In the genomic region with DNA sequence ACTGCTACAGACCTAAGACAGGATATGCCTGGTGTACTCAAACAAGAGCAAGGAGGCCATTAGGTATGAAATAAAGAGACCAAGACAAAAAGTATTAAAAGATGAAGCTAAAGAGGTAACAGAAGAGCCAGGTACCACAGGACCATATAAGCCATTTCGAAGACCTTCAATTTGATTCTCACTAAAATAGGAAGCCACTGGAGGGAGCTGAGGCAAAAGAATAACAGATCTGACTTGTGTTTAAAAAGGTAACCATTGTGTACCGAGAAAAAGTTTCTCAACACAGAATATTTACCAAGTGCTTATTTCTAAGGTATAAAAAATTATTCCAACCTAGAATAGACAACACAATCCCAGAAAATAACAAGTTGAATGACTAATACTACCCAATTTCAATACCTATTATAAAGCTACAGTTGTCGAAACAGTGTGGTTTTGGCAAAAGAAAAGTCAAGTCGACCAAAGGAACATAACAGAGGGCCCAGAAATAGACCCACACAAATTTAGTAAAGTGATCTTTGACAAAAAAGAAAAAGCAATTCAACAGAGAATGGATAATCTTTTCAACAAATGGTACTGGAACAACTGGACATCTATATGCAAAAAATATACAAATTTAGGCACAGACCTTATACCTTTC, we compare ENCODE assay signal across 2 cellular contexts.
TF ChIP-seq lines count a peak whose summit lies in the region.

No MANE protein-coding gene starts in this region.

TF ChIP-seq in Ishikawa, 13 proteins besides CTCF, POLR2A, EP300 and RAD21:
- TF ChIP-seq, protein P1, sequence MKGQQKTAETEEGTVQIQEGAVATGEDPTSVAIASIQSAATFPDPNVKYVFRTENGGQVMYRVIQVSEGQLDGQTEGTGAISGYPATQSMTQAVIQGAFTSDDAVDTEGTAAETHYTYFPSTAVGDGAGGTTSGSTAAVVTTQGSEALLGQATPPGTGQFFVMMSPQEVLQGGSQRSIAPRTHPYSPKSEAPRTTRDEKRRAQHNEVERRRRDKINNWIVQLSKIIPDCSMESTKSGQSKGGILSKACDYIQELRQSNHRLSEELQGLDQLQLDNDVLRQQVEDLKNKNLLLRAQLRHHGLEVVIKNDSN (IDR thresholded peaks at IDR 0.05), result no peak
- no peak for TF ChIP-seq TEAD4 (IDR thresholded peaks at IDR 0.05)
- TF ChIP-seq EGR1 (IDR thresholded peaks at IDR 0.05), result no peak
- TF ChIP-seq YY1 (IDR thresholded peaks at IDR 0.05; ENCODE audit: low read depth), result no peak
- TF ChIP-seq NFIC (IDR thresholded peaks at IDR 0.05), result no peak
- TF ChIP-seq FOXM1 (IDR thresholded peaks at IDR 0.05; ENCODE audit: borderline replicate concordance, low read depth), result no peak
TF ChIP-seq in Ishikawa: peak in this region for 0.

TF ChIP-seq in GM12878, 131 proteins besides CTCF, POLR2A, EP300 and RAD21 (continued from another document):
- peak; percentile 23; the same call in 1 of the 2 replicates for TF ChIP-seq NFIC (IDR thresholded peaks at IDR 0.05; ENCODE audit: low read depth, low read length)
- no peak for TF ChIP-seq DPF2 (IDR thresholded peaks at IDR 0.05)
- TF ChIP-seq, protein P2, sequence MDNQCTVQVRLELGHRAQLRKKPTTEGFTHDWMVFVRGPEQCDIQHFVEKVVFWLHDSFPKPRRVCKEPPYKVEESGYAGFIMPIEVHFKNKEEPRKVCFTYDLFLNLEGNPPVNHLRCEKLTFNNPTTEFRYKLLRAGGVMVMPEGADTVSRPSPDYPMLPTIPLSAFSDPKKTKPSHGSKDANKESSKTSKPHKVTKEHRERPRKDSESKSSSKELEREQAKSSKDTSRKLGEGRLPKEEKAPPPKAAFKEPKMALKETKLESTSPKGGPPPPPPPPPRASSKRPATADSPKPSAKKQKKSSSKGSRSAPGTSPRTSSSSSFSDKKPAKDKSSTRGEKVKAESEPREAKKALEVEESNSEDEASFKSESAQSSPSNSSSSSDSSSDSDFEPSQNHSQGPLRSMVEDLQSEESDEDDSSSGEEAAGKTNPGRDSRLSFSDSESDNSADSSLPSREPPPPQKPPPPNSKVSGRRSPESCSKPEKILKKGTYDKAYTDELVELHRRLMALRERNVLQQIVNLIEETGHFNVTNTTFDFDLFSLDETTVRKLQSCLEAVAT (IDR thresholded peaks at IDR 0.05), result no peak
- no peak for TF ChIP-seq SIX5 (IDR thresholded peaks at IDR 0.05; ENCODE audit: low read depth, low read length, severe bottlenecking)
- 0 out of 2 replicates have a peak, but pooled peaks have one; percentile 29 for TF ChIP-seq TBL1XR1 (IDR thresholded peaks at IDR 0.05; ENCODE audit: low read depth, low read length)
- TF ChIP-seq SUZ12 (IDR thresholded peaks at IDR 0.05; ENCODE audit: unreplicated experiment), result no peak
- TF ChIP-seq, protein P3, sequence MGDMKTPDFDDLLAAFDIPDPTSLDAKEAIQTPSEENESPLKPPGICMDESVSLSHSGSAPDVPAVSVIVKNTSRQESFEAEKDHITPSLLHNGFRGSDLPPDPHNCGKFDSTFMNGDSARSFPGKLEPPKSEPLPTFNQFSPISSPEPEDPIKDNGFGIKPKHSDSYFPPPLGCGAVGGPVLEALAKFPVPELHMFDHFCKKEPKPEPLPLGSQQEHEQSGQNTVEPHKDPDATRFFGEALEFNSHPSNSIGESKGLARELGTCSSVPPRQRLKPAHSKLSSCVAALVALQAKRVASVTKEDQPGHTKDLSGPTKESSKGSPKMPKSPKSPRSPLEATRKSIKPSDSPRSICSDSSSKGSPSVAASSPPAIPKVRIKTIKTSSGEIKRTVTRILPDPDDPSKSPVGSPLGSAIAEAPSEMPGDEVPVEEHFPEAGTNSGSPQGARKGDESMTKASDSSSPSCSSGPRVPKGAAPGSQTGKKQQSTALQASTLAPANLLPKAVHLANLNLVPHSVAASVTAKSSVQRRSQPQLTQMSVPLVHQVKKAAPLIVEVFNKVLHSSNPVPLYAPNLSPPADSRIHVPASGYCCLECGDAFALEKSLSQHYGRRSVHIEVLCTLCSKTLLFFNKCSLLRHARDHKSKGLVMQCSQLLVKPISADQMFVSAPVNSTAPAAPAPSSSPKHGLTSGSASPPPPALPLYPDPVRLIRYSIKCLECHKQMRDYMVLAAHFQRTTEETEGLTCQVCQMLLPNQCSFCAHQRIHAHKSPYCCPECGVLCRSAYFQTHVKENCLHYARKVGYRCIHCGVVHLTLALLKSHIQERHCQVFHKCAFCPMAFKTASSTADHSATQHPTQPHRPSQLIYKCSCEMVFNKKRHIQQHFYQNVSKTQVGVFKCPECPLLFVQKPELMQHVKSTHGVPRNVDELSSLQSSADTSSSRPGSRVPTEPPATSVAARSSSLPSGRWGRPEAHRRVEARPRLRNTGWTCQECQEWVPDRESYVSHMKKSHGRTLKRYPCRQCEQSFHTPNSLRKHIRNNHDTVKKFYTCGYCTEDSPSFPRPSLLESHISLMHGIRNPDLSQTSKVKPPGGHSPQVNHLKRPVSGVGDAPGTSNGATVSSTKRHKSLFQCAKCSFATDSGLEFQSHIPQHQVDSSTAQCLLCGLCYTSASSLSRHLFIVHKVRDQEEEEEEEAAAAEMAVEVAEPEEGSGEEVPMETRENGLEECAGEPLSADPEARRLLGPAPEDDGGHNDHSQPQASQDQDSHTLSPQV (IDR thresholded peaks at IDR 0.05), result no peak
- TF ChIP-seq SMC3 (IDR thresholded peaks at IDR 0.05; ENCODE audit: borderline replicate concordance, low read length), result peak; percentile 18; the same call in 1 of the 2 replicates
- peak; percentile 21; the same call in 1 of the 2 replicates for TF ChIP-seq FOXM1 (IDR thresholded peaks at IDR 0.05; ENCODE audit: low read depth, low read length)
- TF ChIP-seq MEF2A (IDR thresholded peaks at IDR 0.05; ENCODE audit: insufficient read depth, low read depth, low read length), result peak; percentile 77
- TF ChIP-seq STAT1 (conservative IDR thresholded peaks at IDR 0.05), result no peak
- TF ChIP-seq, protein P4, sequence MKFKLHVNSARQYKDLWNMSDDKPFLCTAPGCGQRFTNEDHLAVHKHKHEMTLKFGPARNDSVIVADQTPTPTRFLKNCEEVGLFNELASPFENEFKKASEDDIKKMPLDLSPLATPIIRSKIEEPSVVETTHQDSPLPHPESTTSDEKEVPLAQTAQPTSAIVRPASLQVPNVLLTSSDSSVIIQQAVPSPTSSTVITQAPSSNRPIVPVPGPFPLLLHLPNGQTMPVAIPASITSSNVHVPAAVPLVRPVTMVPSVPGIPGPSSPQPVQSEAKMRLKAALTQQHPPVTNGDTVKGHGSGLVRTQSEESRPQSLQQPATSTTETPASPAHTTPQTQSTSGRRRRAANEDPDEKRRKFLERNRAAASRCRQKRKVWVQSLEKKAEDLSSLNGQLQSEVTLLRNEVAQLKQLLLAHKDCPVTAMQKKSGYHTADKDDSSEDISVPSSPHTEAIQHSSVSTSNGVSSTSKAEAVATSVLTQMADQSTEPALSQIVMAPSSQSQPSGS (IDR thresholded peaks at IDR 0.05; ENCODE audit: low read length), result peak; percentile 45; the same call in 1 of the 2 replicates
- no peak for TF ChIP-seq BHLHE40 (IDR thresholded peaks at IDR 0.05; ENCODE audit: borderline replicate concordance in 1 of 2, low read depth in 2 of 2, low read length in 1 of 2)
- TF ChIP-seq GABPA (IDR thresholded peaks at IDR 0.05; ENCODE audit: low read depth), result no peak
- TF ChIP-seq ZNF207 (IDR thresholded peaks at IDR 0.05; ENCODE audit: borderline replicate concordance), result no peak
- TF ChIP-seq SMARCA5 (IDR thresholded peaks at IDR 0.05), result no peak
- no peak for TF ChIP-seq SREBF1 (IDR thresholded peaks at IDR 0.05; ENCODE audit: low read length)
- no peak for TF ChIP-seq SREBF2 (IDR thresholded peaks at IDR 0.05; ENCODE audit: low read length)
- TF ChIP-seq EZH2 (IDR thresholded peaks at IDR 0.05; ENCODE audit: borderline replicate concordance, control insufficient read depth, low read depth, low read length), result no peak
- TF ChIP-seq MYB (IDR thresholded peaks at IDR 0.05; ENCODE audit: borderline replicate concordance, low read depth, low read length), result no peak
- peak; percentile 77 for TF ChIP-seq RUNX3 (IDR thresholded peaks at IDR 0.05; ENCODE audit: low read length)
- TF ChIP-seq MEF2B (IDR thresholded peaks at IDR 0.05; ENCODE audit: partially characterized antibody, poor library complexity, severe bottlenecking), result peak; percentile 22
- TF ChIP-seq PAX5 (IDR thresholded peaks at IDR 0.05; ENCODE audit: borderline replicate concordance, low read depth, low read length), result no peak
- TF ChIP-seq RBBP5 (conservative IDR thresholded peaks at IDR 0.05), result no peak
- TF ChIP-seq ZNF384 (IDR thresholded peaks at IDR 0.05; ENCODE audit: borderline replicate concordance, low read depth, low read length), result no peak
